8 cellular contexts compared by ENCODE assay signal in the genomic region with DNA sequence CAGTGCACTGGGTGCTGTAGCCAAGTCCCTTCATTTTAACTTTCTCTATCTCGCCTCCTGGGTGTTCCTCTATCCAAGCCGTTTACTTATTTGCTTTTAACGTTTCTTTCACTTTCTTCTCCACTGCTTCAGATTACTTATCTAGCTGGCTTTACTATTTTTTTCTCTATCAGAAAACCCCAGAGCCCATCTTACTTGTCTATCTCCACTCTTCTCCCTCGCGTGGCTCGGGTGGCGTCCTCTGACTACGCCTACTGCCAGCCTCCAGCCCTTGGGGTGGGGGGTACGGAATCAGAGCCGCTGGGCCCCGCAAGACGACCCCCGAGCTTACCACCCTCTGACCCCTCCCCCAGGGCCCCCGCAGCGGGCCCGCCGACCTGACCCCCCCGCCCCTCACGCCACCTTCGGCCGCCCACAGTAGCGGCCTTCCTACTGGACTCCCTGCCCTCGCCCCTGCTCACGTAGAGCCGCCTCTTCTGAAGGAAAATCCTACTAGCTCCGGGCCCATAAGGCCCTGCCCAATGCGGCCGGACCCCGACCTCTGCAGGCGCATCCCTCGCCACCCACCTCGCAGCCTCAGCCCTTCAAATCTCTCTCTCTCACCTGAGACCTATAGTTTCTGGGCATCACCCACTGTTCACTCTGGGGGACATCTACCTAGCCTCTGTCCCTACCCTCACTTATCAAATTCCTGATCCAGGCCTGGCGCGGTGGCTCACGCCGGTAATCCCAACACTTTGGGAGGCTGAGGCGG. TPM values are rescaled to one million over a fixed set of nuclear protein-coding genes. Genes with fewer than 3 reads are reported as not detected.
DNase-seq lines count a peak whose midpoint lies in the region; ATAC-seq and TF ChIP-seq lines count a peak whose summit lies in the region.

No MANE protein-coding gene starts in this region.

- ATAC-seq in thoracic aorta (ENCODE audit: insufficient number of reproducible peaks, low FRiP score, low read depth) (no peak), HG03280 (IDR thresholded peaks at IDR 0.05; ENCODE audit: unreplicated experiment) (no peak)

- H3K9me3 ChIP-seq in thoracic aorta = no peaks in the 10 kb centered on the region

- H3K36me3 ChIP-seq in thoracic aorta = no peaks in the 10 kb centered on the region

- no peaks in the 10 kb centered on the region for H3K27me3 Mint-ChIP-seq in T-helper 1 cell treated with Interleukin-12 subunit alpha and Interleukin-12 subunit beta and Interleukin-4 antibody, amounts not matched to agents 30 μg/mL and 1 μg/mL, for 36 hours (ENCODE audit: low read depth)
- H3K27me3 Mint-ChIP-seq in activated naive CD8-positive, alpha-beta T cell = no peaks in the 10 kb centered on the region

- peak overlapping the region; percentile 96 for H3K4me3 Mint-ChIP-seq in T-helper 1 cell treated with Interleukin-12 subunit alpha and Interleukin-12 subunit beta and Interleukin-4 antibody, amounts not matched to agents 30 μg/mL and 1 μg/mL, for 36 hours
- peak overlapping the region; percentile 88 for H3K4me3 Mint-ChIP-seq in activated naive CD8-positive, alpha-beta T cell

- H3K27me3 ChIP-seq in thoracic aorta (replicated peaks; ENCODE audit: insufficient read depth) = no peaks in the 10 kb centered on the region

- no peaks in the 10 kb centered on the region for H3K36me3 Mint-ChIP-seq in T-helper 1 cell treated with Interleukin-12 subunit alpha and Interleukin-12 subunit beta and Interleukin-4 antibody, amounts not matched to agents 30 μg/mL and 1 μg/mL, for 36 hours (ENCODE audit: low read depth)
- H3K36me3 Mint-ChIP-seq in activated naive CD8-positive, alpha-beta T cell = peaks cover under 1% of the 10 kb centered on the region

- peak overlapping the region; percentile 97 for H3K27ac Mint-ChIP-seq in T-helper 1 cell treated with Interleukin-12 subunit alpha and Interleukin-12 subunit beta and Interleukin-4 antibody, amounts not matched to agents 30 μg/mL and 1 μg/mL, for 36 hours
- H3K27ac Mint-ChIP-seq in activated naive CD8-positive, alpha-beta T cell = peak overlapping the region; percentile 85

- no peak for TF ChIP-seq CTCF in thoracic aorta (IDR thresholded peaks at IDR 0.05)

- peaks cover 15 to 32% of the 10 kb centered on the region in 2 donors for H3K4me1 ChIP-seq in thoracic aorta (ENCODE audit: control insufficient read depth in 1 of 2, low read depth in 2 of 2)

- H3K9me3 Mint-ChIP-seq in T-helper 1 cell treated with Interleukin-12 subunit alpha and Interleukin-12 subunit beta and Interleukin-4 antibody, amounts not matched to agents 30 μg/mL and 1 μg/mL, for 36 hours = no peaks in the 10 kb centered on the region
- no peaks in the 10 kb centered on the region for H3K9me3 Mint-ChIP-seq in activated naive CD8-positive, alpha-beta T cell (ENCODE audit: low read depth)

- DNase-seq in T-helper 1 cell (no peak), islet precursor cell (peak; percentile 84), thoracic aorta (ENCODE audit: low spot score) (no peak), pons (ENCODE audit: low spot score) (no peak), NCI-H226 (no peak)

- peaks cover 29% of the 10 kb centered on the region for H3K4me1 Mint-ChIP-seq in T-helper 1 cell treated with Interleukin-12 subunit alpha and Interleukin-12 subunit beta and Interleukin-4 antibody, amounts not matched to agents 30 μg/mL and 1 μg/mL, for 36 hours (ENCODE audit: low read depth)
- H3K4me1 Mint-ChIP-seq in activated naive CD8-positive, alpha-beta T cell (ENCODE audit: low read depth) = peaks cover 23% of the 10 kb centered on the region

- peak overlapping the region; percentile 84 for H3K4me3 ChIP-seq in thoracic aorta

- peak overlapping the region; percentile 94 to 96 for H3K27ac ChIP-seq in thoracic aorta

RNA-seq across cellular contexts. Expression of a gene that starts 1.0 kb away (rescaled TPM):
- 100 to 1,000 TPM; 163 to 168 TPM for total RNA-seq in thoracic aorta

RNA-seq across cellular contexts. Expression of a gene that starts 10.8 kb away (rescaled TPM):
- total RNA-seq in thoracic aorta = not detected

RNA-seq across cellular contexts. Expression of a gene that starts 25.5 kb away (rescaled TPM):
- total RNA-seq in thoracic aorta = 10 to 100 TPM; 28.1 to 46.6 TPM

RNA-seq across cellular contexts. Expression of a gene that starts 29.8 kb away (rescaled TPM):
- total RNA-seq in thoracic aorta = 1 to 10 TPM in 1 of 2 donors, under 1 TPM in 1; 0.81 to 6.1 TPM

RNA-seq across cellular contexts. Expression of a gene that starts 32.8 kb away (rescaled TPM):
- total RNA-seq in thoracic aorta = 10 to 100 TPM; 19.8 to 52.7 TPM
